ENCODE assay signal across 8 cellular contexts in genomic region chr10:8056891-8057331, GRCh38. TPM values are rescaled to one million over a fixed set of nuclear protein-coding genes. Genes with fewer than 3 reads are reported as not detected.
DNase-seq lines count a peak whose midpoint lies in the region; ATAC-seq and TF ChIP-seq lines count a peak whose summit lies in the region.

No MANE protein-coding gene starts in this region.

- H3K9me3 Mint-ChIP-seq in glutamatergic neuron (ENCODE audit: unreplicated experiment), result peaks cover 3% of the 10 kb centered on the region

- H3K9ac ChIP-seq in ES-I3 (ENCODE audit: low read depth, low read length), result peak overlapping the region; percentile 55; the same call in 1 of the 2 replicates
- peak overlapping the region in 3 of 5 donors; percentile 59 to 75 (median 63) for H3K9ac ChIP-seq in subcutaneous abdominal adipose tissue (ENCODE audit: low read length in 5 of 5)

- peaks cover 0 to 41% of the 10 kb centered on the region in 2 donors for H3K27me3 ChIP-seq in Peyer's patch
- peaks cover 13 to 29% (median 21%) of the 10 kb centered on the region in 5 donors for H3K27me3 ChIP-seq in subcutaneous abdominal adipose tissue (ENCODE audit: control insufficient read depth in 5 of 5, insufficient read depth in 4 of 5, low read length in 5 of 5)

- no peaks in the 10 kb centered on the region for H3K36me3 Mint-ChIP-seq in glutamatergic neuron (ENCODE audit: unreplicated experiment)

- no peak for TF ChIP-seq POLR2A in Peyer's patch (IDR thresholded peaks at IDR 0.05)

- H3K4me1 ChIP-seq in ES-I3 (ENCODE audit: insufficient read depth, low read length) (peaks cover 35% of the 10 kb centered on the region), Peyer's patch (peaks cover 0 to 39% (median 10%) of the 10 kb centered on the region in 4 donors), subcutaneous abdominal adipose tissue (ENCODE audit: control insufficient read depth in 5 of 5, insufficient read depth in 5 of 5, low read length in 5 of 5) (peaks cover 2 to 93% (median 71%) of the 10 kb centered on the region in 5 donors)

- peak in 2 of 3 donors; percentile 35 to 64 for DNase-seq in Peyer's patch
- DNase-seq in glutamatergic neuron, result no peak
- DNase-seq in SW480 (ENCODE audit: low spot score), result no peak
- no peak for DNase-seq in GM03348 (ENCODE audit: low spot score)
- no peak for DNase-seq in middle frontal gyrus (ENCODE audit: extremely low spot score, low spot score)

- H3K27me3 Mint-ChIP-seq in glutamatergic neuron (ENCODE audit: unreplicated experiment), result peaks cover 54% of the 10 kb centered on the region

- H3K27ac Mint-ChIP-seq in glutamatergic neuron (ENCODE audit: unreplicated experiment), result no peak overlapping the region

- TF ChIP-seq CTCF in Peyer's patch (IDR thresholded peaks at IDR 0.05), result no peak
- TF ChIP-seq CTCF in glutamatergic neuron (IDR thresholded peaks at IDR 0.05; ENCODE audit: partially characterized antibody, unreplicated experiment), result no peak

- H3K36me3 ChIP-seq in ES-I3 (ENCODE audit: insufficient read depth, low read length), result no peaks in the 10 kb centered on the region
- H3K36me3 ChIP-seq in Peyer's patch, result no peaks in the 10 kb centered on the region
- H3K36me3 ChIP-seq in subcutaneous abdominal adipose tissue (ENCODE audit: control insufficient read depth in 5 of 5, insufficient read depth in 5 of 5, low read length in 5 of 5), result peaks cover 0 to 4% (median 0%) of the 10 kb centered on the region in 5 donors

- H3K9me3 ChIP-seq in ES-I3 (ENCODE audit: control insufficient read depth, insufficient read depth, low read length) (no peaks in the 10 kb centered on the region; the same call in 1 of the 2 replicates), Peyer's patch (peaks cover 0 to 4% (median 0%) of the 10 kb centered on the region in 4 donors), subcutaneous abdominal adipose tissue (ENCODE audit: control insufficient read depth in 5 of 5, low read length in 5 of 5) (no peaks in the 10 kb centered on the region)

- H3K27ac ChIP-seq in Peyer's patch, result peak overlapping the region; percentile 61 to 78 (median 70)
- peak overlapping the region; percentile 45 for H3K27ac ChIP-seq in subcutaneous abdominal adipose tissue (ENCODE audit: low read depth, low read length)

- ATAC-seq in GM21528 (IDR thresholded peaks at IDR 0.05; ENCODE audit: low FRiP score, unreplicated experiment), result peak; percentile 18

- H3K4me1 Mint-ChIP-seq in glutamatergic neuron (ENCODE audit: low read depth, unreplicated experiment), result peaks cover 8% of the 10 kb centered on the region

- H3K4me3 Mint-ChIP-seq in glutamatergic neuron (ENCODE audit: unreplicated experiment), result peak overlapping the region; percentile 60

- peak overlapping the region; percentile 36 to 65 (median 48) for H3K4me3 ChIP-seq in Peyer's patch
- H3K4me3 ChIP-seq in subcutaneous abdominal adipose tissue (ENCODE audit: low read depth in 1 of 5, low read length in 5 of 5), result peak overlapping the region in 4 of 5 donors; percentile 64 to 77 (median 75)

RNA-seq across cellular contexts. Expression of gene GATA3, which starts 2.4 kb away (rescaled TPM):
- total RNA-seq in Peyer's patch, result 1 to 10 TPM in 2 of 4 donors, under 1 TPM in 1, not detected in 1; 0.80 to 5.8 (median 1.4) TPM
- total RNA-seq in glutamatergic neuron (ENCODE audit: unreplicated experiment), result 0.69 TPM

Comparison
In these comparisons a context has a peak if more than half of its experiments do, and no peak if none do; other contexts are left out.
1. DNase-seq: peak in Peyer's patch (2 of 3); none in glutamatergic neuron (single experiment), SW480 (single experiment), GM03348 (single experiment) and middle frontal gyrus (single experiment).